ENCODE assay signal across 23 cellular contexts in genomic region chr12:38152816-38153736, GRCh38.
"Had no signal": no experiment of that assay in that cellular context is flagged by ENCODE, and none has a peak within 500 bp of the region (broad histone marks: within the 10 kb centered on the region; RNA-seq: fewer than 3 reads in every experiment).

No MANE protein-coding gene starts in this region.

- H3K27ac Mint-ChIP-seq: activated CD8-positive, alpha-beta memory T cell treated with anti-CD3 and anti-CD28 coated beads, Interleukin-2, amount 10 ng/mL, durations not matched to agents 7 days and 5 days; activated naive CD4-positive, alpha-beta T cell treated with anti-CD3 and anti-CD28 coated beads for 36 hours; activated naive CD8-positive, alpha-beta T cell; activated T-cell treated with anti-CD3 and anti-CD28 coated beads, Interleukin-2, amount 50 U/mL, for 24 hours; activated T-helper 1 cell treated with anti-CD3 and anti-CD28 coated beads, Interleukin-12 subunit alpha, Interleukin-12 subunit beta, Interleukin-2, Interleukin-4 antibody, amounts not matched to agents 30 ng/mL and 10 ng/mL and 1 ng/mL, durations not matched to agents 14 hours and 24 hours and 36 hours; brain; T-helper 1 cell treated with Interleukin-12 subunit alpha and Interleukin-12 subunit beta and Interleukin-4 antibody, amounts not matched to agents 30 μg/mL and 1 μg/mL, for 36 hours had no signal

- H3K27ac ChIP-seq: cardiac muscle cell, KMS-11, PC-9 had no signal

- H3K9me3 Mint-ChIP-seq: activated T-cell treated with anti-CD3 and anti-CD28 coated beads, Interleukin-2, amount 50 U/mL, for 24 hours had no signal

- H3K27me3 Mint-ChIP-seq: activated CD8-positive, alpha-beta memory T cell treated with anti-CD3 and anti-CD28 coated beads, Interleukin-2, amount 10 ng/mL, durations not matched to agents 7 days and 5 days; activated naive CD8-positive, alpha-beta T cell; activated T-cell treated with anti-CD3 and anti-CD28 coated beads, Interleukin-2, amount 50 U/mL, for 24 hours; brain had no signal

- H3K36me3 ChIP-seq: cardiac muscle cell had no signal

- H3K27me3 ChIP-seq: cardiac muscle cell had no signal

- H3K4me3 Mint-ChIP-seq: activated CD8-positive, alpha-beta memory T cell treated with anti-CD3 and anti-CD28 coated beads, Interleukin-2, amount 10 ng/mL, durations not matched to agents 7 days and 5 days; activated naive CD4-positive, alpha-beta T cell treated with anti-CD3 and anti-CD28 coated beads for 36 hours; activated naive CD8-positive, alpha-beta T cell; activated T-cell treated with anti-CD3 and anti-CD28 coated beads, Interleukin-2, amount 50 U/mL, for 24 hours; activated T-helper 1 cell treated with anti-CD3 and anti-CD28 coated beads, Interleukin-12 subunit alpha, Interleukin-12 subunit beta, Interleukin-2, Interleukin-4 antibody, amounts not matched to agents 30 ng/mL and 10 ng/mL and 1 ng/mL, durations not matched to agents 14 hours and 24 hours and 36 hours; brain; T-helper 1 cell treated with Interleukin-12 subunit alpha and Interleukin-12 subunit beta and Interleukin-4 antibody, amounts not matched to agents 30 μg/mL and 1 μg/mL, for 36 hours had no signal

- H3K4me3 ChIP-seq: cardiac muscle cell, PC-9 had no signal

- H3K36me3 Mint-ChIP-seq: activated CD8-positive, alpha-beta memory T cell treated with anti-CD3 and anti-CD28 coated beads, Interleukin-2, amount 10 ng/mL, durations not matched to agents 7 days and 5 days; activated naive CD8-positive, alpha-beta T cell; brain had no signal

- H3K4me1 Mint-ChIP-seq: activated CD8-positive, alpha-beta memory T cell treated with anti-CD3 and anti-CD28 coated beads, Interleukin-2, amount 10 ng/mL, durations not matched to agents 7 days and 5 days; brain had no signal

- H3K9ac ChIP-seq: KMS-11 had no signal

- DNase-seq: activated CD4-positive, alpha-beta T cell treated with anti-CD3 and anti-CD28 coated beads for 4 hours; activated CD4-positive, alpha-beta T cell treated with anti-CD3 and anti-CD28 coated beads, Interleukin-2, amount 50 U/mL, for 48 hours; activated CD8-positive, alpha-beta memory T cell treated with anti-CD3 and anti-CD28 coated beads, Interleukin-2, amount 10 ng/mL, durations not matched to agents 7 days and 5 days; activated gamma-delta T cell; activated naive CD4-positive, alpha-beta T cell treated with anti-CD3 and anti-CD28 coated beads for 36 hours; activated T-cell treated with anti-CD3 and anti-CD28 coated beads, Interleukin-2, amount 50 U/mL, for 24 hours; amygdala; cerebellar nuclear complex; NCI-H1092; NCI-H1417; NCI-H1930; NCI-H2107; NCI-H345; NCI-H510A treated with DMSO at 0.1 percent for 48 hours; NCI-H69; PC-9; SHP77 treated with DMSO at 0.1 percent for 48 hours had no signal
